ENCODE assay signal across 25 cellular contexts in the genomic region with DNA sequence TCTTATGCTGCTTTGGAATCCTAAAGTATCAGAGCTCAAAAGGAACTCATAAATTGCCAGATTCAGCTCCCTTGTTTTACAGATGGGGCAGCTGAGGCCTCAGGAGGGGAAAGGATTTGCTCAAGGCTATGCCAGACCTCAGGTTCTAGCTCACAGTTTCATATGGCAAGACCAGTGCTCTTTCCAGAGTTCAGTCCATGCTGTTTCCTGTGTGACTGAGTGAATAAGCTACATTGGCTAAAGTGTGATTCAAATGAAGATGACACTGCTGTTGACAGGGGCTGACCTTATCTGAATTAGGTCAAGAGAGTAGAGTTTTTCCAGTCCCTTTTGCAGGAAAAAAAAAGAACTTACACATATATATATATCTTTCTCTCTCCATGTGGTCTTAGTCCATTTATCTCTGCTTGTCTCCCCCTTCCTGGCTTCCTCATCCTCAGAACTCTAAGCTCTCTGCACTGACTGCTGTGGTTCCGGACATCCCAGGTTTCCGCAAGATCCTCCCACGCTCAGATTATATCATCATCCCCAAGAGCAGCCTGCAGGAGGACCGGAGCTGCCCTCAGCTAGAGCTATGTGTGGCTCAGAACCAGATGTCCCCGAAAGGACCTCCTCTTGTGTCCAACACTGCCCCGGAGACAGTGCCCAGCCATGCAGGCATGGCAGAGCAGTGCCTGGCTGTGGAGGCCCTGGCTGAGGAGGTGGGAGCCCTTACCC. TPM values are rescaled to one million over a fixed set of nuclear protein-coding genes. Genes with fewer than 3 reads are reported as not detected.
DNase-seq lines count a peak whose midpoint lies in the region; ATAC-seq and TF ChIP-seq lines count a peak whose summit lies in the region.
"Had no signal": no experiment of that assay in that cellular context is flagged by ENCODE, and none has a peak within 500 bp of the region (broad histone marks: within the 10 kb centered on the region; RNA-seq: fewer than 3 reads in every experiment).

No MANE protein-coding gene starts in this region.

- H3K4me1 Mint-ChIP-seq in activated T-helper 2 cell treated with anti-CD3 and anti-CD28 coated beads, Interferon-gamma antibody, Interleukin-2, Interleukin-4, amounts not matched to agents 10 μg/mL and 5 μg/mL and 100 μg/mL, durations not matched to agents 14 hours and 24 hours and 36 hours (ENCODE audit: low read depth) = peaks cover 9% of the 10 kb centered on the region
- H3K4me1 Mint-ChIP-seq in glutamatergic neuron (ENCODE audit: low read depth, unreplicated experiment) = no peaks in the 10 kb centered on the region

- DNase-seq in Right ventricle myocardium inferior (ENCODE audit: missing footprints) = no peak
- DNase-seq in cardiac septum (ENCODE audit: low spot score) = no peak
- DNase-seq in activated T-helper 2 cell treated with anti-CD3 and anti-CD28 coated beads, Interferon-gamma antibody, Interleukin-2, Interleukin-4, amounts not matched to agents 10 μg/mL and 5 μg/mL and 100 μg/mL, durations not matched to agents 14 hours and 24 hours and 36 hours (ENCODE audit: low spot score) = no peak
- no peak for DNase-seq in left ventricle myocardium inferior
- peak in 1 of 2 donors; percentile 18 for DNase-seq in upper lobe of left lung
- no peak for DNase-seq in glutamatergic neuron
- no peak for DNase-seq in NCI-H345 (lab: John Stamatoyannopoulos, UW)
- no peak for DNase-seq in stimulated activated CD4-positive, alpha-beta T cell treated with anti-CD3 and anti-CD28 coated beads, Interleukin-12 subunit alpha, Interleukin-12 subunit beta, amount 100 ng/mL, for 4 hours
- DNase-seq: activated CD4-positive, CD25-positive, alpha-beta regulatory T cell; activated effector memory CD4-positive, alpha-beta T cell treated with Interleukin-2 at 50 U/mL for 16 hours; aorta; CD8-positive, alpha-beta memory T cell; DND-41; GOT3; kidney glomerular epithelial cell; midbrain; NCI-H1048; NCI-H2081 treated with DMSO at 0.1 percent for 48 hours; NCI-H524 treated with DMSO at 0.1 percent for 48 hours; right lobe of liver; SIG-M5; stomach had no signal

- peak overlapping the region; percentile 52 for H3K27ac ChIP-seq in left ventricle myocardium inferior (replicated peaks)
- H3K27ac ChIP-seq in upper lobe of left lung = peak overlapping the region in 3 of 4 donors; percentile 7 to 43 (median 14)
- H3K27ac ChIP-seq: right lobe of liver, stomach had no signal

- peaks cover 96% of the 10 kb centered on the region for H3K36me3 ChIP-seq in left ventricle myocardium inferior
- H3K36me3 ChIP-seq in upper lobe of left lung = peaks cover 31 to 99% (median 61%) of the 10 kb centered on the region in 4 donors

- TF ChIP-seq CTCF in left ventricle myocardium inferior (IDR thresholded peaks at IDR 0.05; ENCODE audit: borderline replicate concordance) (no peak), upper lobe of left lung (IDR thresholded peaks at IDR 0.05) (no peak), glutamatergic neuron (IDR thresholded peaks at IDR 0.05; ENCODE audit: partially characterized antibody, unreplicated experiment) (no peak)

- TF ChIP-seq POLR2A in upper lobe of left lung (IDR thresholded peaks at IDR 0.05) = no peak

- H3K36me3 Mint-ChIP-seq in activated T-helper 2 cell treated with anti-CD3 and anti-CD28 coated beads, Interferon-gamma antibody, Interleukin-2, Interleukin-4, amounts not matched to agents 10 μg/mL and 5 μg/mL and 100 μg/mL, durations not matched to agents 14 hours and 24 hours and 36 hours (ENCODE audit: low read depth) = peaks cover 87% of the 10 kb centered on the region
- peaks cover 6% of the 10 kb centered on the region for H3K36me3 Mint-ChIP-seq in glutamatergic neuron (ENCODE audit: unreplicated experiment)

- no peaks in the 10 kb centered on the region for H3K9me3 Mint-ChIP-seq in activated T-helper 2 cell treated with anti-CD3 and anti-CD28 coated beads, Interferon-gamma antibody, Interleukin-2, Interleukin-4, amounts not matched to agents 10 μg/mL and 5 μg/mL and 100 μg/mL, durations not matched to agents 14 hours and 24 hours and 36 hours
- H3K9me3 Mint-ChIP-seq in glutamatergic neuron (ENCODE audit: unreplicated experiment) = no peaks in the 10 kb centered on the region
- H3K9me3 Mint-ChIP-seq: IgD-negative memory B cell had no signal

- H3K27me3 Mint-ChIP-seq in activated T-helper 2 cell treated with anti-CD3 and anti-CD28 coated beads, Interferon-gamma antibody, Interleukin-2, Interleukin-4, amounts not matched to agents 10 μg/mL and 5 μg/mL and 100 μg/mL, durations not matched to agents 14 hours and 24 hours and 36 hours (ENCODE audit: low read depth) = no peaks in the 10 kb centered on the region
- no peaks in the 10 kb centered on the region for H3K27me3 Mint-ChIP-seq in glutamatergic neuron (ENCODE audit: unreplicated experiment)
- H3K27me3 Mint-ChIP-seq: CD8-positive, alpha-beta memory T cell; IgD-negative memory B cell; type B pancreatic cell had no signal

- H3K4me1 ChIP-seq in left ventricle myocardium inferior (peaks cover 15% of the 10 kb centered on the region), upper lobe of left lung (peaks cover 0 to 4% (median 2%) of the 10 kb centered on the region in 4 donors)
- H3K4me1 ChIP-seq: right lobe of liver had no signal

- no peaks in the 10 kb centered on the region for H3K9me3 ChIP-seq in left ventricle myocardium inferior (replicated peaks)
- no peaks in the 10 kb centered on the region for H3K9me3 ChIP-seq in upper lobe of left lung
- H3K9me3 ChIP-seq: right lobe of liver had no signal

- H3K27me3 ChIP-seq in left ventricle myocardium inferior (ENCODE audit: low read depth) (no peaks in the 10 kb centered on the region), upper lobe of left lung (no peaks in the 10 kb centered on the region)
- H3K27me3 ChIP-seq: right lobe of liver, stomach had no signal

- H3K4me3 ChIP-seq in left ventricle myocardium inferior = no peak overlapping the region
- no peak overlapping the region for H3K4me3 ChIP-seq in upper lobe of left lung
- H3K4me3 ChIP-seq: right lobe of liver, stomach had no signal

- ATAC-seq in Right ventricle myocardium inferior (peak; percentile 52), upper lobe of left lung (ENCODE audit: low FRiP score in 2 of 2) (no peak)

- TF ChIP-seq EP300 in upper lobe of left lung (IDR thresholded peaks at IDR 0.05) = no peak

- H3K27ac Mint-ChIP-seq in activated T-helper 2 cell treated with anti-CD3 and anti-CD28 coated beads, Interferon-gamma antibody, Interleukin-2, Interleukin-4, amounts not matched to agents 10 μg/mL and 5 μg/mL and 100 μg/mL, durations not matched to agents 14 hours and 24 hours and 36 hours = peak overlapping the region; percentile 20
- H3K27ac Mint-ChIP-seq in glutamatergic neuron (ENCODE audit: unreplicated experiment) = no peak overlapping the region
- H3K27ac Mint-ChIP-seq: T-helper 1 cell treated with Interleukin-12 subunit alpha and Interleukin-12 subunit beta and Interleukin-4 antibody, amounts not matched to agents 30 μg/mL and 1 μg/mL, for 36 hours; type B pancreatic cell had no signal

- no peak overlapping the region for H3K4me3 Mint-ChIP-seq in activated T-helper 2 cell treated with anti-CD3 and anti-CD28 coated beads, Interferon-gamma antibody, Interleukin-2, Interleukin-4, amounts not matched to agents 10 μg/mL and 5 μg/mL and 100 μg/mL, durations not matched to agents 14 hours and 24 hours and 36 hours (ENCODE audit: low read depth)
- H3K4me3 Mint-ChIP-seq in glutamatergic neuron (ENCODE audit: unreplicated experiment) = no peak overlapping the region
- H3K4me3 Mint-ChIP-seq: CD8-positive, alpha-beta memory T cell; IgD-negative memory B cell; T-helper 1 cell treated with Interleukin-12 subunit alpha and Interleukin-12 subunit beta and Interleukin-4 antibody, amounts not matched to agents 30 μg/mL and 1 μg/mL, for 36 hours; type B pancreatic cell had no signal

- 66 to 93% methylated on average over 4 to 6 of the region's 6 CpGs for WGBS in upper lobe of left lung, 2 donors

- intact Hi-C loops in Right ventricle myocardium inferior (cut with DNase I) = no loop called here
- intact Hi-C loops in cardiac septum (cut with DNase I) = no loop called here
- intact Hi-C loops in activated T-helper 2 cell treated with anti-CD3 and anti-CD28 coated beads, Interferon-gamma antibody, Interleukin-2, Interleukin-4, amounts not matched to agents 10 μg/mL and 5 μg/mL and 100 μg/mL, durations not matched to agents 14 hours and 24 hours and 36 hours (cut with micrococcal nuclease) = no loop called here
- intact Hi-C loops in left ventricle myocardium inferior (cut with micrococcal nuclease) = no loop called here

RNA-seq across cellular contexts. Expression of a gene that starts 9.3 kb away (rescaled TPM):
- 14.6 TPM for total RNA-seq in Right ventricle myocardium inferior
- total RNA-seq in cardiac septum = 17.6 TPM
- total RNA-seq in activated T-helper 2 cell treated with anti-CD3 and anti-CD28 coated beads, Interferon-gamma antibody, Interleukin-2, Interleukin-4, amounts not matched to agents 10 μg/mL and 5 μg/mL and 100 μg/mL, durations not matched to agents 14 hours and 24 hours and 36 hours = 39.6 and 42.2 TPM in 2 replicates
- 14.7 TPM for total RNA-seq in left ventricle myocardium inferior
- total RNA-seq in upper lobe of left lung = 10 to 100 TPM; 29.6 to 71.2 (median 41.0) TPM
- total RNA-seq in glutamatergic neuron (ENCODE audit: unreplicated experiment) = 48.6 TPM

RNA-seq across cellular contexts. Expression of a gene that starts 9.4 kb away (rescaled TPM):
- total RNA-seq in Right ventricle myocardium inferior (2.4 TPM), cardiac septum (2.7 TPM), left ventricle myocardium inferior (2.8 TPM), upper lobe of left lung (1 to 10 TPM; 2.2 to 6.3 (median 4.1) TPM), glutamatergic neuron (ENCODE audit: unreplicated experiment) (3.3 TPM)
- 2.4 and 2.6 TPM in 2 replicates for total RNA-seq in activated T-helper 2 cell treated with anti-CD3 and anti-CD28 coated beads, Interferon-gamma antibody, Interleukin-2, Interleukin-4, amounts not matched to agents 10 μg/mL and 5 μg/mL and 100 μg/mL, durations not matched to agents 14 hours and 24 hours and 36 hours

RNA-seq across cellular contexts. Expression of a gene that starts 49.3 kb away (rescaled TPM):
- total RNA-seq in Right ventricle myocardium inferior (4.3 TPM), cardiac septum (5.8 TPM), left ventricle myocardium inferior (4.1 TPM), upper lobe of left lung (10 to 100 TPM in 5 of 6 donors, 1 to 10 TPM in 1; 7.3 to 21.6 (median 16.8) TPM), glutamatergic neuron (ENCODE audit: unreplicated experiment) (4.7 TPM)
- total RNA-seq in activated T-helper 2 cell treated with anti-CD3 and anti-CD28 coated beads, Interferon-gamma antibody, Interleukin-2, Interleukin-4, amounts not matched to agents 10 μg/mL and 5 μg/mL and 100 μg/mL, durations not matched to agents 14 hours and 24 hours and 36 hours = 7.7 and 8.0 TPM in 2 replicates
